ENCODE assay signal across 9 cellular contexts in genomic region chr1:223843934-223844333, GRCh38. TPM values are rescaled to one million over a fixed set of nuclear protein-coding genes. Genes with fewer than 3 reads are reported as not detected.
A peak's percentile ranks its signal among the peaks of the same experiment; 100 is the strongest.
DNase-seq lines count a peak whose midpoint lies in the region; ATAC-seq and TF ChIP-seq lines count a peak whose summit lies in the region.
"Had no signal": no experiment of that assay in that cellular context is flagged by ENCODE, and none has a peak within 500 bp of the region (broad histone marks: within the 10 kb centered on the region; RNA-seq: fewer than 3 reads in every experiment).

No MANE protein-coding gene starts in this region.

- TF ChIP-seq CTCF in PC-3 (conservative IDR thresholded peaks at IDR 0.05; ENCODE audit: low read depth, low read length) (no peak), endodermal cell (conservative IDR thresholded peaks at IDR 0.05) (no peak), progenitor cell of endocrine pancreas (IDR thresholded peaks at IDR 0.05; ENCODE audit: unreplicated experiment) (no peak)

- BruUV-seq in PC-3 (replicated peaks; lab: Mats Ljungman, UMichigan): TSS peak; percentile 48

- H3K4me1 Mint-ChIP-seq in endodermal cell: peaks cover 28% of the 10 kb centered on the region
- H3K4me1 Mint-ChIP-seq in progenitor cell of endocrine pancreas (ENCODE audit: low read depth): peaks cover 13% of the 10 kb centered on the region

- POLR2A ChIA-PET in PC-3 (lab: Charles Lee; ENCODE audit: unreplicated experiment): interaction anchor here (0.6 kb wide), 1 partner anchor 490 kb away, joined by 11 read pairs; no protein-coding TSS in a partner anchor

- intact Hi-C loops in PC-3 (cut with micrococcal nuclease): loop anchor here (10.0 kb wide), 1 partner anchor 69 kb away; no protein-coding TSS in a partner anchor

- H3K27me3 ChIP-seq in PC-3 (ENCODE audit: low read length): no peaks in the 10 kb centered on the region
- H3K27me3 ChIP-seq in endodermal cell (ENCODE audit: control insufficient read depth, insufficient read depth, low read length, poor library complexity, severe bottlenecking): no peaks in the 10 kb centered on the region

- H3K9me3 ChIP-seq in PC-3 (ENCODE audit: low read length) (no peaks in the 10 kb centered on the region), endodermal cell (ENCODE audit: control insufficient read depth, low read length) (no peaks in the 10 kb centered on the region)

- H3K27ac Mint-ChIP-seq in endodermal cell (no peak overlapping the region), progenitor cell of endocrine pancreas (peak overlapping the region; percentile 98)

- H3K4me2 ChIP-seq in PC-3 (ENCODE audit: low read length): peak overlapping the region; percentile 88

- H3K4me3 ChIP-seq in GM08714 (ENCODE audit: low read length) (peak overlapping the region; percentile 68; the same call in 1 of the 2 replicates), PC-3 (ENCODE audit: low read length) (peak overlapping the region; percentile 79), endodermal cell (ENCODE audit: low read length) (peak overlapping the region; percentile 95)

- H3K9me2 ChIP-seq in PC-3 (replicated peaks; ENCODE audit: low read length): no peaks in the 10 kb centered on the region

- H3K36me3 Mint-ChIP-seq in endodermal cell (ENCODE audit: low read depth) (peaks cover 3% of the 10 kb centered on the region), progenitor cell of endocrine pancreas (ENCODE audit: insufficient read depth) (no peaks in the 10 kb centered on the region)

- peaks cover 35% of the 10 kb centered on the region for H4K20me1 ChIP-seq in PC-3 (ENCODE audit: low read length)

- ATAC-seq in PC-3: no peak
- ATAC-seq in GM19035 (IDR thresholded peaks at IDR 0.05; ENCODE audit: unreplicated experiment): no peak
- no peak for ATAC-seq in GM18502 (IDR thresholded peaks at IDR 0.05; ENCODE audit: poor library complexity, unreplicated experiment)

- CTCF ChIA-PET in PC-3 (lab: Charles Lee): interaction anchor here (2.0 kb wide), 1 partner anchor 32 kb away, joined by 5 read pairs; no protein-coding TSS in a partner anchor

- H3K36me3 ChIP-seq in PC-3 (ENCODE audit: low read depth, low read length) (no peaks in the 10 kb centered on the region), endodermal cell (ENCODE audit: control insufficient read depth, insufficient read depth, low read length) (no peaks in the 10 kb centered on the region)

- H3F3A ChIP-seq in PC-3 (ENCODE audit: low read length, unreplicated experiment): no peaks in the 10 kb centered on the region

- peak overlapping the region; percentile 96 for H3K4me3 Mint-ChIP-seq in endodermal cell
- H3K4me3 Mint-ChIP-seq in progenitor cell of endocrine pancreas (ENCODE audit: low read depth): peak overlapping the region; percentile 93

- H3K79me2 ChIP-seq in PC-3 (ENCODE audit: low read length): peaks cover 73% of the 10 kb centered on the region

- no peak for DNase-seq in PC-3
- DNase-seq in endodermal cell: no peak
- DNase-seq in progenitor cell of endocrine pancreas (ENCODE audit: low spot score, unreplicated experiment): no peak
- DNase-seq in stimulated activated CD8-positive, alpha-beta memory T cell treated with anti-CD3 and anti-CD28 coated beads, Interleukin-4, amount 100 ng/mL, for 48 hours: no peak
- no peak for DNase-seq in cerebellar nuclear complex (lab: John Stamatoyannopoulos, UW)
- DNase-seq: NCI-H146 had no signal

- H3K4me1 ChIP-seq in PC-3 (ENCODE audit: insufficient read depth, low read length) (peaks cover 27% of the 10 kb centered on the region), endodermal cell (ENCODE audit: control insufficient read depth, insufficient read depth, low read length) (peaks cover 3% of the 10 kb centered on the region)

- 80 to 90% methylated on average over 6 of the region's 6 CpGs for WGBS in endodermal cell (ENCODE audit: insufficient coverage in 1 of 2, insufficient read length in 1 of 2), 2 experiments

- H3K9ac ChIP-seq in PC-3 (ENCODE audit: low read length) (peak overlapping the region; percentile 76), endodermal cell (ENCODE audit: extremely low read depth, low read length, poor library complexity, severe bottlenecking) (peak overlapping the region; percentile 76)

- H3K27ac ChIP-seq in PC-3 (ENCODE audit: low read length): no peak overlapping the region
- no peak overlapping the region for H3K27ac ChIP-seq in endodermal cell (ENCODE audit: low read depth, low read length)

- no peak overlapping the region for H2AFZ ChIP-seq in PC-3 (ENCODE audit: low read length)

- H3K9me3 Mint-ChIP-seq in endodermal cell (no peaks in the 10 kb centered on the region), progenitor cell of endocrine pancreas (ENCODE audit: low read depth) (no peaks in the 10 kb centered on the region)

- H3K27me3 Mint-ChIP-seq in endodermal cell (ENCODE audit: insufficient read depth): no peaks in the 10 kb centered on the region
- H3K27me3 Mint-ChIP-seq in progenitor cell of endocrine pancreas: no peaks in the 10 kb centered on the region

RNA-seq across cellular contexts. Expression of gene TP53BP2, which starts 1.8 kb away (rescaled TPM):
- 24.6 and 32.0 TPM in 2 replicates for total RNA-seq in PC-3 (2014; rRNA removed)
- 10 to 100 TPM; 53.6 to 59.8 TPM for total RNA-seq in endodermal cell
- 40.4 TPM for polyA plus RNA-seq in endodermal cell (2013, experiment 1 of 2)
- polyA plus RNA-seq in endodermal cell (2013, experiment 2 of 2): 41.3 TPM
- total RNA-seq in progenitor cell of endocrine pancreas: 57.9 and 59.2 TPM in 2 replicates
